13 cellular contexts compared by ENCODE assay signal in the genomic region with DNA sequence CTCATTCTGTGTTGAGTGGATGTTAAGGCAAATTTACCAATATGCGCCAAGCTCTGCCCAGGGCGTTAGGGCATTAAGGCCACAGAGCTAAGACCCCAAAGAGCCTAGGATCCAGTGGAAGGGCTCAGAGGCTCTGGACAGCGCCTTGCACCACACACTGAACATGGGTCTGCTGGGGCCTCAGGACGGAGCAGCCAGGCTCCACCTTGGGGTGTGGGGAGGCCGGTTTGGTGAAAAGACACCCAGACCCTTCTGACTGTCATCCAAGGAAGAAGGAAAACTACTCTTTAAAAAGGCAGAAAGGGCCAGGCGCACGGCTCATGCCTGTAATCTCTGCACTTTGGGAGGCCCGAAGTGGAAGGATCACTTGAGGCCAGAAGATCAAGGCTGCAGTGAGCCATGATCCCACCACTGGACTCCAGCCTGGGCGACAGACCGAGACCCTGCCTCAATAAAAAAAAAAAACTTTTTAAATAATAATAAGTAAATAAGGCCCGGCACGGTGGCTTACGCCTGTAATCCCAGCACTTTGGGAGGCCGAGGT. TPM values are rescaled to one million over a fixed set of nuclear protein-coding genes. Genes with fewer than 3 reads are reported as not detected.
DNase-seq lines count a peak whose midpoint lies in the region; ATAC-seq and TF ChIP-seq lines count a peak whose summit lies in the region.
"Had no signal": no experiment of that assay in that cellular context is flagged by ENCODE, and none has a peak within 500 bp of the region (broad histone marks: within the 10 kb centered on the region; RNA-seq: fewer than 3 reads in every experiment).

No MANE protein-coding gene starts in this region.

- H3K4me2 ChIP-seq in SK-N-SH, result no peak overlapping the region

- TF ChIP-seq EP300 in SK-N-SH (IDR thresholded peaks at IDR 0.05; ENCODE audit: borderline replicate concordance in 1 of 2, low read depth in 1 of 2, low read length in 1 of 2) (no peak), transverse colon (IDR thresholded peaks at IDR 0.05; ENCODE audit: low read depth) (no peak)

- no peaks in the 10 kb centered on the region for H3K9me2 ChIP-seq in SK-N-SH

- H3K27me3 Mint-ChIP-seq in CD8-positive, alpha-beta memory T cell, result peaks cover 0 to 3% of the 10 kb centered on the region in 2 donors
- no peaks in the 10 kb centered on the region for H3K27me3 Mint-ChIP-seq in activated naive CD8-positive, alpha-beta T cell treated with anti-CD3 and anti-CD28 coated beads for 36 hours
- no peaks in the 10 kb centered on the region for H3K27me3 Mint-ChIP-seq in naive thymus-derived CD4-positive, alpha-beta T cell

- H3K79me2 ChIP-seq in SK-N-SH (ENCODE audit: insufficient read depth), result peaks cover 37% of the 10 kb centered on the region

- peak overlapping the region; percentile 99; the same call in 1 of the 2 replicates for H2AFZ ChIP-seq in SK-N-SH (ENCODE audit: low read depth)

- in situ Hi-C loops in transverse colon (cut with MboI; ENCODE audit: low pct_ligation_motif_present in 1 of 4, low pct_unique_long_range_greater_than_20kb in 1 of 4, low sequenced_read_pairs in 3 of 4), result no loop called here

- DNase-seq in SK-N-SH, result no peak
- no peak for DNase-seq in CD8-positive, alpha-beta memory T cell
- no peak for DNase-seq in activated naive CD8-positive, alpha-beta T cell treated with anti-CD3 and anti-CD28 coated beads for 36 hours
- DNase-seq in naive thymus-derived CD4-positive, alpha-beta T cell, result no peak
- no peak for DNase-seq in transverse colon
- no peak for DNase-seq in NCI-H446 treated with DMSO at 0.1 percent for 48 hours (lab: John Stamatoyannopoulos, UW)
- DNase-seq in DMS114 treated with DMSO at 0.1 percent for 48 hours (lab: John Stamatoyannopoulos, UW; ENCODE audit: unreplicated experiment), result no peak
- DNase-seq: 8988T, midbrain, pancreas, SIG-M5 had no signal

- peaks cover 11% of the 10 kb centered on the region for H3F3A ChIP-seq in SK-N-SH (replicated peaks; ENCODE audit: insufficient read depth)

- peak overlapping the region in 3 of 8 donors; percentile 32 to 84 (median 64) for H3K27ac Mint-ChIP-seq in CD8-positive, alpha-beta memory T cell
- H3K27ac Mint-ChIP-seq in activated naive CD8-positive, alpha-beta T cell treated with anti-CD3 and anti-CD28 coated beads for 36 hours, result peak overlapping the region; percentile 20
- H3K27ac Mint-ChIP-seq in naive thymus-derived CD4-positive, alpha-beta T cell, result peak overlapping the region in 7 of 9 donors; percentile 33 to 80 (median 67)

- intact Hi-C loops in naive thymus-derived CD4-positive, alpha-beta T cell (cut with micrococcal nuclease), result loop anchor here in 1 of 2 donors (2.0 kb wide), 1 partner anchor 72 kb away; no protein-coding TSS in a partner anchor
- intact Hi-C loops in transverse colon (cut with DNase I; ENCODE audit: low total_unique reads), result no loop called here

- CTCF ChIA-PET in SK-N-SH (lab: Yijun Ruan, JAX), result interaction anchor here (1.0 kb wide), 1 partner anchor 79 kb away, joined by 3 read pairs; no protein-coding TSS in a partner anchor
- CTCF ChIA-PET in CD8-positive, alpha-beta memory T cell (lab: Charles Lee), result no interaction called here
- CTCF ChIA-PET in naive thymus-derived CD4-positive, alpha-beta T cell (lab: Charles Lee), result interaction anchor here (1.2 kb wide), 1 partner anchor 36 kb away, joined by 5 read pairs; no protein-coding TSS in a partner anchor

- no peaks in the 10 kb centered on the region for H3K9me3 Mint-ChIP-seq in CD8-positive, alpha-beta memory T cell
- no peaks in the 10 kb centered on the region for H3K9me3 Mint-ChIP-seq in activated naive CD8-positive, alpha-beta T cell treated with anti-CD3 and anti-CD28 coated beads for 36 hours
- H3K9me3 Mint-ChIP-seq in naive thymus-derived CD4-positive, alpha-beta T cell, result peaks cover 0 to 7% (median 0%) of the 10 kb centered on the region in 11 donors

- no peak for TF ChIP-seq RAD21 in SK-N-SH (IDR thresholded peaks at IDR 0.05; ENCODE audit: low read length)

- H4K20me1 ChIP-seq in SK-N-SH (ENCODE audit: insufficient read depth), result peaks cover 23% of the 10 kb centered on the region

- peaks cover 13 to 16% of the 10 kb centered on the region in 2 experiments for H3K36me3 ChIP-seq in SK-N-SH (replicated peaks in 1 of 2; ENCODE audit: control insufficient read depth in 1 of 2, insufficient read depth in 2 of 2, low read length in 1 of 2)
- peaks cover 19% of the 10 kb centered on the region for H3K36me3 ChIP-seq in CD8-positive, alpha-beta memory T cell (ENCODE audit: insufficient read depth, low read length)
- H3K36me3 ChIP-seq in naive thymus-derived CD4-positive, alpha-beta T cell (ENCODE audit: control insufficient read depth in 2 of 3, insufficient read depth in 3 of 3, low read length in 3 of 3), result peaks cover 0 to 24% (median 14%) of the 10 kb centered on the region in 3 experiments
- H3K36me3 ChIP-seq in transverse colon, result peaks cover 0 to 4% (median 0%) of the 10 kb centered on the region in 4 donors

- no peak overlapping the region for H3K9ac ChIP-seq in SK-N-SH

- 96% methylated on average over 14 of the region's 14 CpGs for WGBS in SK-N-SH (ENCODE audit: low lambda C conversion rate)
- WGBS in transverse colon (ENCODE audit: low coverage in 1 of 2), 2 donors, result 93 to 95% methylated on average over 6 to 14 of the region's 14 CpGs

- peak overlapping the region in 5 of 7 donors; percentile 0 to 90 (median 63) for H3K4me3 Mint-ChIP-seq in CD8-positive, alpha-beta memory T cell
- H3K4me3 Mint-ChIP-seq in activated naive CD8-positive, alpha-beta T cell treated with anti-CD3 and anti-CD28 coated beads for 36 hours, result no peak overlapping the region
- H3K4me3 Mint-ChIP-seq in naive thymus-derived CD4-positive, alpha-beta T cell, result peak overlapping the region in 8 of 10 donors; percentile 12 to 72 (median 48)

- H3K4me3 ChIP-seq in SK-N-SH (ENCODE audit: low read depth in 2 of 2, low read length in 1 of 2) (no peak overlapping the region), transverse colon (no peak overlapping the region)
- H3K4me3 ChIP-seq in CD8-positive, alpha-beta memory T cell (ENCODE audit: low read length), result no peak overlapping the region
- H3K4me3 ChIP-seq in naive thymus-derived CD4-positive, alpha-beta T cell (ENCODE audit: low read length), result no peak overlapping the region

- H3K27ac ChIP-seq in SK-N-SH (ENCODE audit: low read depth in 2 of 2, low read length in 1 of 2), result no peak overlapping the region
- H3K27ac ChIP-seq in CD8-positive, alpha-beta memory T cell (ENCODE audit: low read depth, low read length), result no peak overlapping the region
- H3K27ac ChIP-seq in naive thymus-derived CD4-positive, alpha-beta T cell (ENCODE audit: low read depth, low read length), result no peak overlapping the region
- no peak overlapping the region for H3K27ac ChIP-seq in transverse colon

- POLR2A ChIA-PET in SK-N-SH (lab: Yijun Ruan, JAX), result interaction anchor here (0.7 to 1.4 kb wide), 2 partner anchors 78 to 369 kb away, joined by 5 read pairs; partner anchors contain the start of gene WFS1
- POLR2A ChIA-PET in CD8-positive, alpha-beta memory T cell (lab: Charles Lee), result interaction anchor here (0.7 to 3.0 kb wide), 3 partner anchors 35 to 302 kb away, joined by 4 to 15 read pairs (median 6); a partner anchor contains a TSS
- POLR2A ChIA-PET in naive thymus-derived CD4-positive, alpha-beta T cell (lab: Charles Lee), result interaction anchor here (0.7 to 10.2 kb wide), 10 partner anchors 19 to 428 kb away, joined by 3 to 156 read pairs (median 22); partner anchors contain the start of genes BLOC1S4, GRPEL1, MAN2B2 and MRFAP1L1

- TF ChIP-seq POLR2A in transverse colon (IDR thresholded peaks at IDR 0.05), result no peak

- TF ChIP-seq CTCF in SK-N-SH (IDR thresholded peaks at IDR 0.05) (no peak), transverse colon (IDR thresholded peaks at IDR 0.05) (no peak)

- peaks cover 14 to 39% (median 14%) of the 10 kb centered on the region in 3 donors for H3K36me3 Mint-ChIP-seq in CD8-positive, alpha-beta memory T cell
- H3K36me3 Mint-ChIP-seq in activated naive CD8-positive, alpha-beta T cell treated with anti-CD3 and anti-CD28 coated beads for 36 hours, result peaks cover 32% of the 10 kb centered on the region
- H3K36me3 Mint-ChIP-seq in naive thymus-derived CD4-positive, alpha-beta T cell, result peaks cover 11 to 32% (median 29%) of the 10 kb centered on the region in 5 donors

- H3K27me3 ChIP-seq in SK-N-SH (ENCODE audit: insufficient read depth) (no peaks in the 10 kb centered on the region), transverse colon (no peaks in the 10 kb centered on the region)
- H3K27me3 ChIP-seq in CD8-positive, alpha-beta memory T cell (ENCODE audit: insufficient read depth, low read length, poor library complexity, severe bottlenecking), result no peaks in the 10 kb centered on the region
- H3K27me3 ChIP-seq in naive thymus-derived CD4-positive, alpha-beta T cell (ENCODE audit: control insufficient read depth in 2 of 2, insufficient read depth in 2 of 2, low read length in 2 of 2), result no peaks in the 10 kb centered on the region
- H3K27me3 ChIP-seq: pancreas had no signal

- ATAC-seq in SK-N-SH treated with all-trans-retinoic acid at 6 μM for 48 hours, result no peak
- ATAC-seq in naive thymus-derived CD4-positive, alpha-beta T cell, result no peak

- H3K9me3 ChIP-seq in SK-N-SH (no peaks in the 10 kb centered on the region), transverse colon (no peaks in the 10 kb centered on the region)
- H3K9me3 ChIP-seq in CD8-positive, alpha-beta memory T cell (ENCODE audit: low read length), result no peaks in the 10 kb centered on the region
- H3K9me3 ChIP-seq in naive thymus-derived CD4-positive, alpha-beta T cell (ENCODE audit: control insufficient read depth in 2 of 3, low read length in 3 of 3), result no peaks in the 10 kb centered on the region
- H3K9me3 ChIP-seq: pancreas had no signal

- H3K4me1 Mint-ChIP-seq in CD8-positive, alpha-beta memory T cell, result peaks cover 37 to 46% (median 44%) of the 10 kb centered on the region in 3 donors
- peaks cover 24% of the 10 kb centered on the region for H3K4me1 Mint-ChIP-seq in activated naive CD8-positive, alpha-beta T cell treated with anti-CD3 and anti-CD28 coated beads for 36 hours
- peaks cover 24 to 44% (median 37%) of the 10 kb centered on the region in 7 donors for H3K4me1 Mint-ChIP-seq in naive thymus-derived CD4-positive, alpha-beta T cell

- H3K4me1 ChIP-seq in SK-N-SH (ENCODE audit: control insufficient read depth in 1 of 2, insufficient read depth in 2 of 2, low read depth in 1 of 2, low read length in 1 of 2) (peaks cover 0 to 14% of the 10 kb centered on the region in 2 experiments; a peak in 3 of 4 replicates), transverse colon (peaks cover 10 to 28% (median 22%) of the 10 kb centered on the region in 4 donors)
- peaks cover 31% of the 10 kb centered on the region for H3K4me1 ChIP-seq in CD8-positive, alpha-beta memory T cell (ENCODE audit: insufficient read depth, low read length)
- H3K4me1 ChIP-seq in naive thymus-derived CD4-positive, alpha-beta T cell (ENCODE audit: control insufficient read depth in 2 of 2, insufficient read depth in 2 of 2, low read length in 2 of 2), result peaks cover 13 to 23% of the 10 kb centered on the region in 2 donors

RNA-seq across cellular contexts. Expression of gene MRFAP1, which starts 1.3 kb away (rescaled TPM):
- 247 and 416 TPM in 2 replicates for polyA plus RNA-seq in SK-N-SH (2012; rRNA removed)
- 294 and 306 TPM in 2 replicates for polyA plus RNA-seq in SK-N-SH (2012; cell fraction: cytosol; rRNA removed)
- polyA plus RNA-seq in SK-N-SH (2012; cell fraction: nucleus; rRNA removed), result 166 and 232 TPM in 2 replicates
- total RNA-seq in CD8-positive, alpha-beta memory T cell, result 100 to 1,000 TPM; 122 to 126 TPM
- polyA plus RNA-seq in CD8-positive, alpha-beta memory T cell, result 175 TPM
- 100 to 1,000 TPM; 107 to 109 TPM for total RNA-seq in activated naive CD8-positive, alpha-beta T cell treated with anti-CD3 and anti-CD28 coated beads for 36 hours
- 100 to 1,000 TPM; 120 to 187 (median 139) TPM for total RNA-seq in naive thymus-derived CD4-positive, alpha-beta T cell
- 100 to 1,000 TPM; 180 to 199 TPM for polyA plus RNA-seq in naive thymus-derived CD4-positive, alpha-beta T cell
- total RNA-seq in transverse colon, result 100 to 1,000 TPM in 3 of 4 donors, 10 to 100 TPM in 1; 96.3 to 229 (median 125) TPM

RNA-seq across cellular contexts. Expression of gene S100P, which starts 54.5 kb away (rescaled TPM):
- not detected in 2 replicates for polyA plus RNA-seq in SK-N-SH (2012; rRNA removed)
- polyA plus RNA-seq in SK-N-SH (2012; cell fraction: cytosol; rRNA removed), result not detected in 2 replicates
- polyA plus RNA-seq in SK-N-SH (2012; cell fraction: nucleus; rRNA removed), result 0.25 TPM in 1 of 2 replicates, not detected in the other
- 1 to 10 TPM; 1.0 to 1.2 TPM for total RNA-seq in CD8-positive, alpha-beta memory T cell
- polyA plus RNA-seq in CD8-positive, alpha-beta memory T cell, result 1.7 TPM
- 1 to 10 TPM in 1 of 2 experiments, under 1 TPM in 1; 0.37 to 2.5 TPM for total RNA-seq in activated naive CD8-positive, alpha-beta T cell treated with anti-CD3 and anti-CD28 coated beads for 36 hours
- 10 to 100 TPM in 2 of 5 experiments, 1 to 10 TPM in 1, under 1 TPM in 1, not detected in 1; 0.65 to 15.7 (median 8.0) TPM for total RNA-seq in naive thymus-derived CD4-positive, alpha-beta T cell
- not detected for polyA plus RNA-seq in naive thymus-derived CD4-positive, alpha-beta T cell
- 1 to 10 TPM in 2 of 4 donors, not detected in 2; 7.5 to 7.8 TPM for total RNA-seq in transverse colon
- total RNA-seq: G401 had no signal
